11 cellular contexts compared by ENCODE assay signal in genomic region chr17:74380086-74380958, GRCh38. TPM values are rescaled to one million over a fixed set of nuclear protein-coding genes. Genes with fewer than 3 reads are reported as not detected.
DNase-seq lines count a peak whose midpoint lies in the region; ATAC-seq and TF ChIP-seq lines count a peak whose summit lies in the region.
"Had no signal": no experiment of that assay in that cellular context is flagged by ENCODE, and none has a peak within 500 bp of the region (broad histone marks: within the 10 kb centered on the region; RNA-seq: fewer than 3 reads in every experiment).

No MANE protein-coding gene starts in this region.

- peak overlapping the region in 1 of 2 donors; percentile 24 for H3K4me3 ChIP-seq in right atrium auricular region
- no peak overlapping the region for H3K4me3 ChIP-seq in mucosa of descending colon
- peak overlapping the region in 1 of 2 donors; percentile 5 for H3K4me3 ChIP-seq in vagina

- TF ChIP-seq POLR2A in vagina (IDR thresholded peaks at IDR 0.05): no peak

- DNase-seq in Right ventricle myocardium inferior (ENCODE audit: missing footprints) (no peak), right atrium auricular region (ENCODE audit: low spot score) (no peak), T47D (ENCODE audit: low read depth in 1 of 2, low spot score in 1 of 2) (peak; percentile 74 to 96), mucosa of descending colon (peak; percentile 71 to 75 (median 71)), vagina (ENCODE audit: extremely low spot score in 2 of 2) (no peak), retina (no peak)
- no peak for DNase-seq in activated T-cell treated with anti-CD3 and anti-CD28 coated beads, Interleukin-2, amount 50 U/mL, for 48 hours
- no peak for DNase-seq in activated CD8-positive, alpha-beta memory T cell treated with anti-CD3 and anti-CD28 coated beads, Interleukin-2, amount 10 ng/mL, durations not matched to agents 7 days and 5 days

- no peak overlapping the region for H3K27ac Mint-ChIP-seq in activated CD8-positive, alpha-beta memory T cell treated with anti-CD3 and anti-CD28 coated beads, Interleukin-2, amount 10 ng/mL, durations not matched to agents 7 days and 5 days
- H3K27ac Mint-ChIP-seq: memory B cell had no signal

- no peaks in the 10 kb centered on the region for H3K36me3 Mint-ChIP-seq in activated CD8-positive, alpha-beta memory T cell treated with anti-CD3 and anti-CD28 coated beads, Interleukin-2, amount 10 ng/mL, durations not matched to agents 7 days and 5 days
- H3K36me3 Mint-ChIP-seq: CD14-positive monocyte, memory B cell had no signal

- H3K4me1 Mint-ChIP-seq in activated CD8-positive, alpha-beta memory T cell treated with anti-CD3 and anti-CD28 coated beads, Interleukin-2, amount 10 ng/mL, durations not matched to agents 7 days and 5 days: peaks cover 10% of the 10 kb centered on the region
- H3K4me1 Mint-ChIP-seq: memory B cell had no signal

- H3K9me3 Mint-ChIP-seq in activated CD8-positive, alpha-beta memory T cell treated with anti-CD3 and anti-CD28 coated beads, Interleukin-2, amount 10 ng/mL, durations not matched to agents 7 days and 5 days (ENCODE audit: low read depth): no peaks in the 10 kb centered on the region
- H3K9me3 Mint-ChIP-seq: CD14-positive monocyte, memory B cell had no signal

- H3K9me3 ChIP-seq in right atrium auricular region: no peaks in the 10 kb centered on the region
- H3K9me3 ChIP-seq in mucosa of descending colon: no peaks in the 10 kb centered on the region
- H3K9me3 ChIP-seq in vagina: no peaks in the 10 kb centered on the region

- intact Hi-C loops in Right ventricle myocardium inferior (cut with DNase I) (loop anchor here (5.0 kb wide), 1 partner anchor 47 kb away; no protein-coding TSS in a partner anchor), mucosa of descending colon (cut with DNase I, micrococcal nuclease) (no loop called here), vagina (cut with DNase I) (no loop called here)

- in situ Hi-C loops in T47D (cut with HindIII; ENCODE audit: low pct_unique_long_range_greater_than_20kb, low sequenced_read_pairs): no loop called here

- no peaks in the 10 kb centered on the region for H3K27me3 ChIP-seq in right atrium auricular region
- H3K27me3 ChIP-seq in vagina: no peaks in the 10 kb centered on the region

- no peak for TF ChIP-seq CTCF in right atrium auricular region (IDR thresholded peaks at IDR 0.05)
- no peak for TF ChIP-seq CTCF in mucosa of descending colon (IDR thresholded peaks at IDR 0.05)
- TF ChIP-seq CTCF in vagina (IDR thresholded peaks at IDR 0.05): no peak

- ATAC-seq in Right ventricle myocardium inferior (peak; percentile 58), mucosa of descending colon (peak; percentile 83)
- ATAC-seq in activated CD8-positive, alpha-beta memory T cell treated with anti-CD3 and anti-CD28 coated beads, Interleukin-2, amount 10 ng/mL, durations not matched to agents 7 days and 5 days: no peak

- H3K36me3 ChIP-seq in right atrium auricular region (no peaks in the 10 kb centered on the region), mucosa of descending colon (ENCODE audit: low read depth) (no peaks in the 10 kb centered on the region), vagina (no peaks in the 10 kb centered on the region)

- CTCF ChIA-PET in activated CD8-positive, alpha-beta memory T cell treated with anti-CD3 and anti-CD28 coated beads, Interleukin-2, amount 10 ng/mL, durations not matched to agents 7 days and 5 days (lab: Charles Lee): interaction anchor here (0.8 to 6.9 kb wide), 17 partner anchors 9 to 277 kb away, joined by 3 to 74 read pairs (median 4); partner anchors contain the start of genes BTBD17, CD300LD and GPR142

- peaks cover 12% of the 10 kb centered on the region for H3K27me3 Mint-ChIP-seq in activated CD8-positive, alpha-beta memory T cell treated with anti-CD3 and anti-CD28 coated beads, Interleukin-2, amount 10 ng/mL, durations not matched to agents 7 days and 5 days

- H3K4me1 ChIP-seq in right atrium auricular region (peaks cover 0 to 17% of the 10 kb centered on the region in 2 donors), mucosa of descending colon (ENCODE audit: low read depth) (peaks cover 24% of the 10 kb centered on the region), vagina (peaks cover 20% of the 10 kb centered on the region)

- H3K27ac ChIP-seq in right atrium auricular region: peak overlapping the region in 1 of 2 donors; percentile 15
- H3K27ac ChIP-seq in vagina: peak overlapping the region; percentile 67

- no peak overlapping the region for H3K4me3 Mint-ChIP-seq in activated CD8-positive, alpha-beta memory T cell treated with anti-CD3 and anti-CD28 coated beads, Interleukin-2, amount 10 ng/mL, durations not matched to agents 7 days and 5 days
- H3K4me3 Mint-ChIP-seq: CD14-positive monocyte, memory B cell had no signal

RNA-seq across cellular contexts. Expression of gene GPR142, which starts 13.0 kb away (rescaled TPM):
- total RNA-seq in Right ventricle myocardium inferior (not detected), right atrium auricular region (not detected), mucosa of descending colon (under 1 TPM in 1 of 3 donors, not detected in 2; 0.17 TPM), vagina (0.98 TPM)
- not detected for total RNA-seq in activated CD8-positive, alpha-beta memory T cell treated with anti-CD3 and anti-CD28 coated beads, Interleukin-2, amount 10 ng/mL, durations not matched to agents 7 days and 5 days
- total RNA-seq: HT1080 had no signal

RNA-seq across cellular contexts. Expression of gene BTBD17, which starts 18.7 kb away (rescaled TPM):
- not detected for total RNA-seq in Right ventricle myocardium inferior
- not detected for total RNA-seq in right atrium auricular region
- under 1 TPM in 1 of 3 donors, not detected in 2; 0.17 TPM for total RNA-seq in mucosa of descending colon
- not detected for total RNA-seq in vagina
- total RNA-seq in activated CD8-positive, alpha-beta memory T cell treated with anti-CD3 and anti-CD28 coated beads, Interleukin-2, amount 10 ng/mL, durations not matched to agents 7 days and 5 days: not detected
- total RNA-seq: HT1080 had no signal

RNA-seq across cellular contexts. Expression of gene GPRC5C, which starts 51.6 kb away (rescaled TPM):
- total RNA-seq in Right ventricle myocardium inferior: 37.2 TPM
- total RNA-seq in right atrium auricular region: 10 to 100 TPM; 39.0 to 48.0 TPM
- 100 to 1,000 TPM in 2 of 3 donors, 10 to 100 TPM in 1; 62.2 to 172 (median 139) TPM for total RNA-seq in mucosa of descending colon
- total RNA-seq in vagina: 27.5 TPM
- total RNA-seq in activated CD8-positive, alpha-beta memory T cell treated with anti-CD3 and anti-CD28 coated beads, Interleukin-2, amount 10 ng/mL, durations not matched to agents 7 days and 5 days: not detected
- total RNA-seq: HT1080 had no signal

RNA-seq across cellular contexts. Expression of gene KIF19, which starts 54.3 kb away (rescaled TPM):
- total RNA-seq in Right ventricle myocardium inferior: 0.16 TPM
- total RNA-seq in right atrium auricular region: under 1 TPM in 1 of 2 donors, not detected in 1; 0.30 TPM
- total RNA-seq in mucosa of descending colon: 1 to 10 TPM in 2 of 3 donors, under 1 TPM in 1; 0.73 to 7.4 (median 2.4) TPM
- total RNA-seq in vagina: 5.6 TPM
- total RNA-seq in activated CD8-positive, alpha-beta memory T cell treated with anti-CD3 and anti-CD28 coated beads, Interleukin-2, amount 10 ng/mL, durations not matched to agents 7 days and 5 days: 1 to 10 TPM in 1 of 2 experiments, under 1 TPM in 1; 0.42 to 1.6 TPM
- total RNA-seq: HT1080 had no signal

Comparison
In these comparisons a context has a peak if more than half of its experiments do, and no peak if none do; other contexts are left out.
1. DNase-seq: peak in T47D (2 of 2) and mucosa of descending colon (3 of 3); none in Right ventricle myocardium inferior (single experiment), right atrium auricular region (single experiment), vagina (0 of 2), retina (single experiment), activated T-cell treated with anti-CD3 and anti-CD28 coated beads, Interleukin-2, amount 50 U/mL, for 48 hours (0 of 2) and activated CD8-positive, alpha-beta memory T cell treated with anti-CD3 and anti-CD28 coated beads, Interleukin-2, amount 10 ng/mL, durations not matched to agents 7 days and 5 days (single experiment).
2. RNA of gene GPRC5C, which starts 51.6 kb away (total RNA-seq): 62.2 to 172 TPM in mucosa of descending colon, 39.0 to 48.0 TPM in right atrium auricular region, 37.2 TPM in Right ventricle myocardium inferior (single experiment) and 27.5 TPM in vagina (single experiment); not detected in activated CD8-positive, alpha-beta memory T cell treated with anti-CD3 and anti-CD28 coated beads, Interleukin-2, amount 10 ng/mL, durations not matched to agents 7 days and 5 days; every median in the first group is over 10 times any median in the second.